Comparison of ENCODE assay signal across 15 cellular contexts in the genomic region with DNA sequence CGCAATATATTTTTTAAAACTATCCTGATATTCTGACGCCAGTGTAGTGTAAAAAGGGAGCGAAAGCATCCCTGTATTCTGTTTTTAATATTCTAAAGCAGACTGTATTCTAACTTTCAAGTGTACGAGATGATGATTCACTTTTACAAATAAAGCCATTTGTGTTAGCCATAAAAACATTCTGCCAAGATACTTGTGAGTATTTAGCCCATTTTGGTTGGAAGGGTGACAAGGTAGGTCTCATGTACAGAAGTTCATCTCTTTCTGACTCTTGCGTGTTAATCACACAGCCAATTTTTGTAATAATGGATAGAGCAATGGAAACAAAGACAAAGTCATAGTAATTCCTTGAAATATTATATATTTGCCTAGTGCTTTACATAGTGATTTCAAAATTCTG.
"Had no signal": no experiment of that assay in that cellular context is flagged by ENCODE, and none has a peak within 500 bp of the region (broad histone marks: within the 10 kb centered on the region; RNA-seq: fewer than 3 reads in every experiment).

No MANE protein-coding gene starts in this region.

- ATAC-seq: left ventricle myocardium superior; natural killer cell treated with Interleukin-12 subunit alpha and Interleukin-12 subunit beta and Interleukin-15 and Interleukin-18, amount 100 ng/mL, for 72 hours; stimulated activated naive B cell treated with anti-CD40 and anti-IgM and Interleukin-4, amounts not matched to agents 10 μg/mL and 1 μg/mL and 100 μg/mL, for 72 hours had no signal

- H3K27ac ChIP-seq: dorsolateral prefrontal cortex, tibial artery had no signal

- DNase-seq: activated CD4-positive, CD25-positive, alpha-beta regulatory T cell treated with anti-CD3 and anti-CD28 coated beads, Interleukin-2, amount 50 U/mL, for 72 hours; activated naive CD4-positive, alpha-beta T cell; activated naive CD8-positive, alpha-beta T cell treated with anti-CD3 and anti-CD28 coated beads, Interleukin-2, amount 10 ng/mL, durations not matched to agents 7 days and 5 days; aorta; dorsolateral prefrontal cortex; endodermal cell; foreskin fibroblast; hippocampal formation; kidney; left ventricle myocardium superior; nucleus accumbens; stimulated activated CD4-positive, alpha-beta T cell treated with anti-CD3 and anti-CD28 coated beads, Interleukin-2, amount 100 ng/mL, for 48 hours; stimulated activated naive B cell treated with anti-CD40 and anti-IgM and Interleukin-4, amounts not matched to agents 10 μg/mL and 1 μg/mL and 100 μg/mL, for 72 hours; tibial artery had no signal

- H3K36me3 ChIP-seq: tibial artery had no signal

- H3K27me3 ChIP-seq: dorsolateral prefrontal cortex, tibial artery had no signal

- H3K4me3 ChIP-seq: dorsolateral prefrontal cortex, tibial artery had no signal

- H3K9me3 ChIP-seq: tibial artery had no signal

- H3K4me1 ChIP-seq: tibial artery had no signal
